In genomic region chr20:63533388-63533787, GRCh38 we compare ENCODE assay signal across 20 cellular contexts. TPM values are rescaled to one million over a fixed set of nuclear protein-coding genes. Genes with fewer than 3 reads are reported as not detected.
"Had no signal": no experiment of that assay in that cellular context is flagged by ENCODE, and none has a peak within 500 bp of the region (broad histone marks: within the 10 kb centered on the region; RNA-seq: fewer than 3 reads in every experiment).

No MANE protein-coding gene starts in this region.

- H3K9me3 Mint-ChIP-seq: activated naive CD4-positive, alpha-beta T cell treated with anti-CD3 and anti-CD28 coated beads, Interleukin-2, amount 50 U/mL, for 72 hours; activated T-helper 2 cell treated with anti-CD3 and anti-CD28 coated beads, Interferon-gamma antibody, Interleukin-2, Interleukin-4, amounts not matched to agents 10 μg/mL and 5 μg/mL and 100 μg/mL, durations not matched to agents 14 hours and 24 hours and 36 hours; mesothelial cell of epicardium; T-helper 2 cell treated with Interferon-gamma antibody and Interleukin-4, amounts not matched to agents 5 μg/mL and 100 μg/mL, for 36 hours had no signal

- DNase-seq: activated CD4-positive, alpha-beta T cell treated with anti-CD3 and anti-CD28 coated beads, Interleukin-2, amount 50 U/mL, for 4 hours; activated CD4-positive, CD25-positive, alpha-beta regulatory T cell treated with anti-CD3 and anti-CD28 coated beads, Interleukin-2, amount 50 U/mL, for 72 hours; activated T-cell treated with anti-CD3 and anti-CD28 coated beads for 4 hours; amygdala; caudate nucleus; stimulated activated CD4-positive, alpha-beta T cell treated with anti-CD3 and anti-CD28 coated beads, Interleukin-2, amount 100 ng/mL, for 48 hours; tibial artery had no signal

- ATAC-seq: activated naive CD4-positive, alpha-beta T cell treated with anti-CD3 and anti-CD28 coated beads, Interleukin-2, amount 50 U/mL, for 72 hours; body of pancreas; stimulated activated memory B cell treated with anti-CD40 and anti-IgM and Interleukin-4, amounts not matched to agents 10 μg/mL and 1 μg/mL and 100 μg/mL, for 72 hours had no signal

- H3K27ac Mint-ChIP-seq: activated naive CD4-positive, alpha-beta T cell treated with anti-CD3 and anti-CD28 coated beads, Interleukin-2, amount 50 U/mL, for 72 hours; activated T-helper 2 cell treated with anti-CD3 and anti-CD28 coated beads, Interferon-gamma antibody, Interleukin-2, Interleukin-4, amounts not matched to agents 10 μg/mL and 5 μg/mL and 100 μg/mL, durations not matched to agents 14 hours and 24 hours and 36 hours; mesothelial cell of epicardium; stimulated activated memory B cell treated with anti-CD40 and anti-IgM and Interleukin-4, amounts not matched to agents 10 μg/mL and 1 μg/mL and 100 μg/mL, for 72 hours; T-helper 2 cell treated with Interferon-gamma antibody and Interleukin-4, amounts not matched to agents 5 μg/mL and 100 μg/mL, for 36 hours had no signal

- H3K36me3 ChIP-seq: esophagus muscularis mucosa, tibial artery, vagina had no signal

- H3K27me3 ChIP-seq: body of pancreas, vagina had no signal

- H3K9ac ChIP-seq: parathyroid adenoma had no signal

- H3K79me2 ChIP-seq: parathyroid adenoma had no signal

- H3K27ac ChIP-seq: coronary artery, esophagus muscularis mucosa, parathyroid adenoma, tibial artery, vagina had no signal

- H3K36me3 Mint-ChIP-seq: activated naive CD4-positive, alpha-beta T cell treated with anti-CD3 and anti-CD28 coated beads, Interleukin-2, amount 50 U/mL, for 72 hours; mesothelial cell of epicardium; stimulated activated memory B cell treated with anti-CD40 and anti-IgM and Interleukin-4, amounts not matched to agents 10 μg/mL and 1 μg/mL and 100 μg/mL, for 72 hours had no signal

- H3K9me3 ChIP-seq: body of pancreas, esophagus muscularis mucosa, tibial artery, vagina had no signal

- H3K4me1 ChIP-seq: parathyroid adenoma had no signal

- H2AFZ ChIP-seq: parathyroid adenoma had no signal

- H3K4me3 ChIP-seq: body of pancreas, coronary artery, esophagus muscularis mucosa, lung, tibial artery, vagina had no signal

- H3K4me3 Mint-ChIP-seq: mesothelial cell of epicardium; stimulated activated memory B cell treated with anti-CD40 and anti-IgM and Interleukin-4, amounts not matched to agents 10 μg/mL and 1 μg/mL and 100 μg/mL, for 72 hours; T-helper 2 cell treated with Interferon-gamma antibody and Interleukin-4, amounts not matched to agents 5 μg/mL and 100 μg/mL, for 36 hours had no signal

RNA-seq across cellular contexts. Expression of gene SRMS, which starts 14.2 kb away (rescaled TPM):
- total RNA-seq: activated naive CD4-positive, alpha-beta T cell treated with anti-CD3 and anti-CD28 coated beads, Interleukin-2, amount 50 U/mL, for 72 hours; activated T-helper 2 cell treated with anti-CD3 and anti-CD28 coated beads, Interferon-gamma antibody, Interleukin-2, Interleukin-4, amounts not matched to agents 10 μg/mL and 5 μg/mL and 100 μg/mL, durations not matched to agents 14 hours and 24 hours and 36 hours; body of pancreas; esophagus muscularis mucosa; fibroblast of villous mesenchyme; lung; mesothelial cell of epicardium; subcutaneous adipose tissue; vagina had no signal

RNA-seq across cellular contexts. Expression of gene FNDC11, which starts 20.6 kb away (rescaled TPM):
- total RNA-seq: vagina had no signal

RNA-seq across cellular contexts. Expression of gene EEF1A2, which starts 34.5 kb away (rescaled TPM):
- total RNA-seq: subcutaneous adipose tissue had no signal
